ENCODE assay signal across 20 cellular contexts in genomic region chr13:104683789-104684188, GRCh38.
A peak's percentile ranks its signal among the peaks of the same experiment; 100 is the strongest.
DNase-seq lines count a peak whose midpoint lies in the region; ATAC-seq, FAIRE-seq and TF ChIP-seq lines count a peak whose summit lies in the region.
"Had no signal": no experiment of that assay in that cellular context is flagged by ENCODE, and none has a peak within 500 bp of the region (broad histone marks: within the 10 kb centered on the region; RNA-seq: fewer than 3 reads in every experiment).

No MANE protein-coding gene starts in this region.

- TF ChIP-seq CTCF in bronchial epithelial cell (IDR thresholded peaks at IDR 0.05; ENCODE audit: insufficient read depth, low read length, severe bottlenecking), result no peak

- H3K36me3 ChIP-seq in bronchial epithelial cell (ENCODE audit: control insufficient read depth, insufficient read depth, low read length), result no peaks in the 10 kb centered on the region
- H3K36me3 ChIP-seq: BE2C had no signal

- H3K4me3 ChIP-seq in bronchial epithelial cell (ENCODE audit: low read depth, low read length), result no peak overlapping the region
- H3K4me3 ChIP-seq: PC-9 had no signal

- no peaks in the 10 kb centered on the region for H3K27me3 ChIP-seq in bronchial epithelial cell (ENCODE audit: control insufficient read depth, insufficient read depth, low read length)
- H3K27me3 ChIP-seq: BE2C had no signal

- FAIRE-seq in bronchial epithelial cell (lab: Jason Lieb, UNC), result no peak
- FAIRE-seq: GM12892 had no signal

- DNase-seq in DMS 273 (lab: John Stamatoyannopoulos, UW; ENCODE audit: unreplicated experiment) (peak; percentile 6), DMS 273 treated with DMSO at 0.1 percent for 48 hours (lab: John Stamatoyannopoulos, UW) (no peak), M059J (ENCODE audit: low read depth) (peak; percentile 2), bronchial epithelial cell (ENCODE audit: low read depth) (peak; percentile 1), myocyte (ENCODE audit: low read depth) (peak; percentile 3), NCI-H1436 (lab: John Stamatoyannopoulos, UW) (no peak)
- DNase-seq in stimulated activated CD8-positive, alpha-beta memory T cell treated with anti-CD3 and anti-CD28 coated beads, Interleukin-4, amount 100 ng/mL, for 48 hours, result no peak
- DNase-seq: BE2C; CD4-positive, CD25-positive, alpha-beta regulatory T cell; COR-L47; EL; H7; KG1; NCI-H1417 treated with DMSO at 0.1 percent for 48 hours; NCI-H1930; NCI-H345; NCI-H524 treated with DMSO at 0.1 percent for 48 hours; PC-9 had no signal

- no peak for ATAC-seq in GM21360 (IDR thresholded peaks at IDR 0.05; ENCODE audit: unreplicated experiment)

Comparison
In these comparisons a context has a peak if more than half of its experiments do, and no peak if none do; other contexts are left out.
1. DNase-seq: peak in DMS 273 (single experiment), M059J (single experiment), bronchial epithelial cell (single experiment) and myocyte (single experiment); none in DMS 273 treated with DMSO at 0.1 percent for 48 hours (single experiment), NCI-H1436 (single experiment) and stimulated activated CD8-positive, alpha-beta memory T cell treated with anti-CD3 and anti-CD28 coated beads, Interleukin-4, amount 100 ng/mL, for 48 hours (single experiment).